In the genomic region with DNA sequence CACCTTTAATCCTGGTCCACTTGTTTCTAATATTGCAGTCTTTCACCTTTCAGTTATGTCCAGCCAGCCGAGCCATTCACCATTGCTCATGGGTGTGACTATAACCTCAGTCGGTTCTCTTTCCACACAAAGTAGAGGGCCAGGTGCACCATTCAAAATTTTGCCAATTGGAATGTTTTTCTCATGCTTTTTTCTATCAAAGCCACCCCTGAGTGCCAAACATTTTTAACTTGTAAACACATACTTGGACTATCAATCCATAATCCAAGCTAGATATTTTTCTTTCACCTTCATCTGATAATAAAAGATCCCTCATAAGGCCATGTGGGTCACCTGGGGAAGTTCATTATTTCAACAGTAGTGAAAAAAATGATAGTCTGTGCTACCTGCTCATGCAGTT, we compare ENCODE assay signal across 10 cellular contexts. TPM values are rescaled to one million over a fixed set of nuclear protein-coding genes. Genes with fewer than 3 reads are reported as not detected.
"Had no signal": no experiment of that assay in that cellular context is flagged by ENCODE, and none has a peak within 500 bp of the region (broad histone marks: within the 10 kb centered on the region; RNA-seq: fewer than 3 reads in every experiment).

No MANE protein-coding gene starts in this region.

- H3K27ac ChIP-seq: GM23248 had no signal

- DNase-seq: GM23248, GOT3, H7, H9, HCEC 1CT, HFFc6 had no signal

- H3K9ac ChIP-seq: GM23248 had no signal

- H3K4me3 ChIP-seq: GM23248, GM23338, HAP-1 had no signal

- H3K4me2 ChIP-seq: GM23338 had no signal

- ATAC-seq: GM23338, HCT116 had no signal

- H3K9me3 ChIP-seq: HAP-1 had no signal

- H3K36me3 ChIP-seq: HAP-1 had no signal

- H2AFZ ChIP-seq: GM23248, GM23338 had no signal

RNA-seq across cellular contexts. Expression of a gene that starts 52.4 kb away (rescaled TPM):
- polyA plus RNA-seq: GM23248, GM23338, H1 had no signal
